ENCODE assay signal across 17 cellular contexts in genomic region chr10:35356725-35357092, GRCh38. TPM values are rescaled to one million over a fixed set of nuclear protein-coding genes. Genes with fewer than 3 reads are reported as not detected.
DNase-seq lines count a peak whose midpoint lies in the region; ATAC-seq, FAIRE-seq and TF ChIP-seq lines count a peak whose summit lies in the region.
"Had no signal": no experiment of that assay in that cellular context is flagged by ENCODE, and none has a peak within 500 bp of the region (broad histone marks: within the 10 kb centered on the region; RNA-seq: fewer than 3 reads in every experiment).

No MANE protein-coding gene starts in this region.

- H4K20me1 ChIP-seq in BLaER1: peaks cover 99% of the 10 kb centered on the region

- no peak for FAIRE-seq in GM12891 (lab: Jason Lieb, UNC)
- FAIRE-seq: TTC549, urothelium cell line had no signal

- peaks cover 4% of the 10 kb centered on the region for H3K36me3 Mint-ChIP-seq in T-helper 1 cell treated with Interleukin-12 subunit alpha and Interleukin-12 subunit beta and Interleukin-4 antibody, amounts not matched to agents 30 μg/mL and 1 μg/mL, for 36 hours (ENCODE audit: low read depth)
- H3K36me3 Mint-ChIP-seq in effector memory CD8-positive, alpha-beta T cell (ENCODE audit: insufficient read depth): peaks cover 3% of the 10 kb centered on the region

- DNase-seq in effector memory CD8-positive, alpha-beta T cell: no peak
- DNase-seq in NCI-H1436 treated with DMSO at 0.1 percent for 48 hours (lab: John Stamatoyannopoulos, UW) (no peak), GM12891 (ENCODE audit: insufficient read length, low spot score) (no peak)
- DNase-seq: body of pancreas, C1 segment of cervical spinal cord, foreskin fibroblast, Kasumi-1, NCI-H187, retina had no signal

- no peak overlapping the region for H3K9ac ChIP-seq in BLaER1

- no peak overlapping the region for H3K27ac ChIP-seq in BLaER1
- H3K27ac ChIP-seq: body of pancreas had no signal

- H3K27me3 Mint-ChIP-seq in T-helper 1 cell treated with Interleukin-12 subunit alpha and Interleukin-12 subunit beta and Interleukin-4 antibody, amounts not matched to agents 30 μg/mL and 1 μg/mL, for 36 hours (ENCODE audit: low read depth): no peaks in the 10 kb centered on the region
- H3K27me3 Mint-ChIP-seq in effector memory CD8-positive, alpha-beta T cell: no peaks in the 10 kb centered on the region

- H3K4me3 Mint-ChIP-seq in T-helper 1 cell treated with Interleukin-12 subunit alpha and Interleukin-12 subunit beta and Interleukin-4 antibody, amounts not matched to agents 30 μg/mL and 1 μg/mL, for 36 hours: peak overlapping the region; percentile 75
- H3K4me3 Mint-ChIP-seq in effector memory CD8-positive, alpha-beta T cell: peak overlapping the region; percentile 13 to 55
- H3K4me3 Mint-ChIP-seq: nephron had no signal

- peaks cover 51% of the 10 kb centered on the region for H3K4me1 Mint-ChIP-seq in T-helper 1 cell treated with Interleukin-12 subunit alpha and Interleukin-12 subunit beta and Interleukin-4 antibody, amounts not matched to agents 30 μg/mL and 1 μg/mL, for 36 hours (ENCODE audit: low read depth)
- peaks cover 59 to 80% of the 10 kb centered on the region in 2 donors for H3K4me1 Mint-ChIP-seq in effector memory CD8-positive, alpha-beta T cell (ENCODE audit: low read depth in 2 of 2)

- TF ChIP-seq POLR2A in GM12891 (IDR thresholded peaks at IDR 0.05; ENCODE audit: low read depth, low read length): no peak

- H3K4me1 ChIP-seq in BLaER1: peaks cover 50% of the 10 kb centered on the region

- no peaks in the 10 kb centered on the region for H3K27me3 ChIP-seq in BLaER1
- H3K27me3 ChIP-seq: body of pancreas had no signal

- peaks cover 11% of the 10 kb centered on the region; the same call in 1 of the 2 replicates for H3K36me3 ChIP-seq in BLaER1

- ATAC-seq in GM18502 (IDR thresholded peaks at IDR 0.05; ENCODE audit: poor library complexity, unreplicated experiment): peak; percentile 41
- no peak for ATAC-seq in effector memory CD8-positive, alpha-beta T cell (replicated peaks)
- no peak for ATAC-seq in GM21367 (IDR thresholded peaks at IDR 0.05; ENCODE audit: unreplicated experiment)
- no peak for ATAC-seq in HG02759 (IDR thresholded peaks at IDR 0.05; ENCODE audit: unreplicated experiment)
- ATAC-seq: body of pancreas had no signal

- peak overlapping the region; percentile 92 for H3K27ac Mint-ChIP-seq in T-helper 1 cell treated with Interleukin-12 subunit alpha and Interleukin-12 subunit beta and Interleukin-4 antibody, amounts not matched to agents 30 μg/mL and 1 μg/mL, for 36 hours
- H3K27ac Mint-ChIP-seq in effector memory CD8-positive, alpha-beta T cell: peak overlapping the region in 1 of 2 donors; percentile 20

- H3K9me3 ChIP-seq in BLaER1: no peaks in the 10 kb centered on the region
- H3K9me3 ChIP-seq: body of pancreas had no signal

- H3K4me3 ChIP-seq in BLaER1: no peak overlapping the region
- H3K4me3 ChIP-seq: body of pancreas had no signal

- no peaks in the 10 kb centered on the region for H3K9me3 Mint-ChIP-seq in T-helper 1 cell treated with Interleukin-12 subunit alpha and Interleukin-12 subunit beta and Interleukin-4 antibody, amounts not matched to agents 30 μg/mL and 1 μg/mL, for 36 hours
- H3K9me3 Mint-ChIP-seq in effector memory CD8-positive, alpha-beta T cell: no peaks in the 10 kb centered on the region
- H3K9me3 Mint-ChIP-seq: nephron had no signal

- peak overlapping the region; percentile 31; the same call in 1 of the 2 replicates for H3K4me2 ChIP-seq in BLaER1

TF ChIP-seq in GM12891, 5 proteins besides CTCF, POLR2A, EP300 and RAD21:
- TF ChIP-seq TAF1 (IDR thresholded peaks at IDR 0.05; ENCODE audit: low read depth, low read length): no peak
- TF ChIP-seq POU2F2 (IDR thresholded peaks at IDR 0.05; ENCODE audit: low read depth, low read length): no peak
- no peak for TF ChIP-seq PAX5 (IDR thresholded peaks at IDR 0.05; ENCODE audit: insufficient read depth, low read length, severe bottlenecking)
- TF ChIP-seq POLR2AphosphoS5 (IDR thresholded peaks at IDR 0.05; ENCODE audit: low read depth, low read length): no peak
- no peak for TF ChIP-seq SPI1 (IDR thresholded peaks at IDR 0.05; ENCODE audit: low read depth, low read length)

RNA-seq across cellular contexts. Expression of gene CCNY, which starts 20.4 kb away (rescaled TPM):
- polyA plus RNA-seq in GM12891 (2012; ENCODE audit: low read depth, missing spikeins): 23.7 TPM
